Comparison of ENCODE assay signal across 9 cellular contexts in the genomic region with DNA sequence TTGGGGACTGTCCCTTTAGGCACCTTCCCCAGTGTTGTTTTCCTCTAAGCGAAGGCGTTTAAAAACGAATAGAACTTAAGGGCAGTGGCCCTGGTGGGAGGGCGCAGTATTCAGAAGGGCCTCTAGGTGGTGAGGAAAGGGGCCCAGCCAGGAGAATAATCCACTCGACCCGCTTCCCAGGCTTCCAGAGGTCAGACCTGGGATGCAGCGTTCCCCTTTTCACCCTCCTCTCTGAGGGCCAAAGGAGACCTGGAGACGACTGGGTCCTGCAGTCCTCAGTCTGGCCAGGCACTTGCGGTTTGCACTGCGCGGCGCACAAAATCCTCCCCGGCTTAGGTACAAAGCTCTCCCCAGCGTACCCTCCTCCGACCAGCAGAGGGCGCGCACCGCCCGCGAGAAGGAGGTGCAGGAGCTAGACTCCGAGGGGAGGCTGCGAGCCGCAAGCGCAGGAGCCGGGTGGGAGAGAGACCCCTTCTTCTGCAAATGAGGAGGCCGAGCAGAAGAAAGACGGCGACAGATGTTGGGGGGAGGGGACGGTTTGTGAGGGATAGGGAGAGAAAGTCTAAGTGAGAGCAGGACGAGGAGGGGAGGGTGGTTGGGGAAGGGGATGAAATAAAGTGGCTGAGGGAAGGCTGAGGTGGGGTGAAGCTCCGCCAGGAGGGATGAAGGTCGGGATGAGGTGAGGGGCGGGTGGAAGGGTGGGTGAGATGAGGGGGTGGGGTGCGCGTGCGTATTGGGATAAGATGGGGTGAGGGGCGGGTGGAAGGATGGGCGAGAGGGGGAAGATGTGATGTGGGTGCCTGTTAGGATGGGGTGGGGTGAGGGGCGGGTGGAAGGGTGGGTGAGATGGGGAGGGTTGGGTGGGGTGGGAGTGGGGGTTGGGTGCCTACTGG. TPM values are rescaled to one million over a fixed set of nuclear protein-coding genes. Genes with fewer than 3 reads are reported as not detected.
DNase-seq lines count a peak whose midpoint lies in the region; ATAC-seq, FAIRE-seq and TF ChIP-seq lines count a peak whose summit lies in the region.
"Had no signal": no experiment of that assay in that cellular context is flagged by ENCODE, and none has a peak within 500 bp of the region (broad histone marks: within the 10 kb centered on the region; RNA-seq: fewer than 3 reads in every experiment).

No MANE protein-coding gene starts in this region.

- 10% methylated on average over 39 of the region's 39 CpGs for WGBS in HepG2 (ENCODE audit: low lambda C conversion rate)

- peaks cover 74% of the 10 kb centered on the region for H3K27me3 Mint-ChIP-seq in activated CD4-positive, alpha-beta T cell treated with anti-CD3 and anti-CD28 coated beads, Interleukin-2, amount 10 ng/mL, durations not matched to agents 24 days and 14 days

- ATAC-seq in HG03432 (IDR thresholded peaks at IDR 0.05; ENCODE audit: unreplicated experiment) (peak; percentile 90), HepG2 (peak; percentile 93)

- peak overlapping the region; percentile 64 for H3K4me3 Mint-ChIP-seq in activated CD4-positive, alpha-beta T cell treated with anti-CD3 and anti-CD28 coated beads, Interleukin-2, amount 10 ng/mL, durations not matched to agents 24 days and 14 days

- peaks cover 10% of the 10 kb centered on the region for H3K4me1 Mint-ChIP-seq in activated CD4-positive, alpha-beta T cell treated with anti-CD3 and anti-CD28 coated beads, Interleukin-2, amount 10 ng/mL, durations not matched to agents 24 days and 14 days

- TF ChIP-seq EP300 in HepG2 (IDR thresholded peaks at IDR 0.05; ENCODE audit: low read depth in 2 of 2, low read length in 2 of 2) = no peak
- TF ChIP-seq EP300 in HepG2 (CRISPR knock-in tag; IDR thresholded peaks at IDR 0.05; ENCODE audit: borderline replicate concordance) = no peak; the same call in 1 of the 2 replicates

- H3K27ac Mint-ChIP-seq in activated CD4-positive, alpha-beta T cell treated with anti-CD3 and anti-CD28 coated beads, Interleukin-2, amount 10 ng/mL, durations not matched to agents 24 days and 14 days = peak overlapping the region; percentile 50

- FAIRE-seq in GM19239 (lab: Jason Lieb, UNC) (peak; percentile 44), HepG2 (lab: Jason Lieb, UNC) (peak; percentile 81)

- intact Hi-C loops in activated CD4-positive, alpha-beta T cell treated with anti-CD3 and anti-CD28 coated beads, Interleukin-2, amount 10 ng/mL, durations not matched to agents 24 days and 14 days (cut with micrococcal nuclease) = loop anchor here (1.0 to 10.0 kb wide), 5 partner anchors 16 to 515 kb away; a partner anchor contains a TSS
- intact Hi-C loops in HepG2 (cut with micrococcal nuclease; ENCODE audit: unreplicated experiment) = loop anchor here (10.0 kb wide), 1 partner anchor 115 kb away; no protein-coding TSS in a partner anchor

- H3K4me2 ChIP-seq in BLaER1 treated with 17β-estradiol and CSF1 and Interleukin-3, amounts not matched to agents 10 nM and 100 nM = peak overlapping the region; percentile 51 to 83 (median 64)
- peak overlapping the region; percentile 95 for H3K4me2 ChIP-seq in HepG2 (ENCODE audit: low read depth, low read length)

- in situ Hi-C loops in HepG2 (cut with HindIII; ENCODE audit: extremely low pct_ligation_motif_present, low pct_unique_long_range_greater_than_20kb) = no loop called here

- H3K9ac ChIP-seq in BLaER1 treated with 17β-estradiol and CSF1 and Interleukin-3, amounts not matched to agents 10 nM and 100 nM = no peak overlapping the region
- H3K9ac ChIP-seq in HepG2 (ENCODE audit: insufficient read depth, low read depth, low read length) = no peak overlapping the region

- peak; percentile 92 for TF ChIP-seq RAD21 in HepG2 (CRISPR knock-in tag; IDR thresholded peaks at IDR 0.05)

- H3K4me3 ChIP-seq in BLaER1 treated with 17β-estradiol and CSF1 and Interleukin-3, amounts not matched to agents 10 nM and 100 nM = peak overlapping the region in 7 of 10 experiments; percentile 1 to 52 (median 12); a peak in 6 of 20 replicates
- H3K4me3 ChIP-seq in coronary artery (peak overlapping the region; percentile 67), HepG2 (replicated peaks in 1 of 3; ENCODE audit: insufficient read depth in 1 of 3, low read depth in 2 of 3, low read length in 3 of 3) (peak overlapping the region; percentile 34 to 64 (median 42); a peak in 5 of 6 replicates)

- H3K27ac ChIP-seq in BLaER1 treated with 17β-estradiol and CSF1 and Interleukin-3, amounts not matched to agents 10 nM and 100 nM = no peak overlapping the region
- no peak overlapping the region for H3K27ac ChIP-seq in coronary artery
- no peak overlapping the region for H3K27ac ChIP-seq in HepG2 (ENCODE audit: extremely low read length, insufficient read depth, low read length)

- CTCF ChIA-PET in HepG2 (lab: Yijun Ruan, JAX; ENCODE audit: low intra/inter-chr PET ratio, low total read pairs) = interaction anchor here (0.7 to 1.5 kb wide), 4 partner anchors 12 to 175 kb away, joined by 3 to 9 read pairs (median 5); no protein-coding TSS in a partner anchor

- POLR2A ChIA-PET in HepG2 (lab: Yijun Ruan, JAX) = interaction anchor here (1.0 kb wide), 1 partner anchor 21 kb away, joined by 3 read pairs; no protein-coding TSS in a partner anchor

- H3K79me2 ChIP-seq in HepG2 (ENCODE audit: insufficient read depth, low read length) = no peaks in the 10 kb centered on the region

- peak; percentile 93 for TF ChIP-seq CTCF in coronary artery (IDR thresholded peaks at IDR 0.05)
- TF ChIP-seq CTCF in HepG2 (CRISPR knock-in tag; IDR thresholded peaks at IDR 0.05) = peak; percentile 99

- H4K20me1 ChIP-seq in BLaER1 treated with 17β-estradiol and CSF1 and Interleukin-3, amounts not matched to agents 10 nM and 100 nM = peaks cover 0 to 48% (median 36%) of the 10 kb centered on the region in 11 experiments; a peak in 16 of 22 replicates
- peaks cover 10% of the 10 kb centered on the region; the same call in 1 of the 2 replicates for H4K20me1 ChIP-seq in HepG2 (ENCODE audit: insufficient read depth, low read length)

- H3K27me3 ChIP-seq in BLaER1 treated with 17β-estradiol and CSF1 and Interleukin-3, amounts not matched to agents 10 nM and 100 nM = peaks cover 53 to 99% (median 90%) of the 10 kb centered on the region in 11 experiments
- peaks cover 31 to 64% of the 10 kb centered on the region in 2 experiments for H3K27me3 ChIP-seq in HepG2 (ENCODE audit: control insufficient read depth in 1 of 2, insufficient read depth in 2 of 2, low read length in 2 of 2)

- H2AFZ ChIP-seq in HepG2 (ENCODE audit: low read length) = peak overlapping the region; percentile 52

- H3K4me1 ChIP-seq in BLaER1 treated with 17β-estradiol and CSF1 and Interleukin-3, amounts not matched to agents 10 nM and 100 nM = peaks cover 8 to 16% (median 10%) of the 10 kb centered on the region in 10 experiments; a peak in 16 of 20 replicates
- H3K4me1 ChIP-seq in HepG2 (ENCODE audit: insufficient read depth, low read length) = peaks cover 11% of the 10 kb centered on the region; the same call in 1 of the 2 replicates

- H3K9me3 Mint-ChIP-seq in activated CD4-positive, alpha-beta T cell treated with anti-CD3 and anti-CD28 coated beads, Interleukin-2, amount 10 ng/mL, durations not matched to agents 24 days and 14 days = no peaks in the 10 kb centered on the region

- peaks cover 2% of the 10 kb centered on the region for H3K36me3 Mint-ChIP-seq in activated CD4-positive, alpha-beta T cell treated with anti-CD3 and anti-CD28 coated beads, Interleukin-2, amount 10 ng/mL, durations not matched to agents 24 days and 14 days (ENCODE audit: low read depth)

- H3K9me3 ChIP-seq in BLaER1 treated with 17β-estradiol and CSF1 and Interleukin-3, amounts not matched to agents 10 nM and 100 nM (replicated peaks in 1 of 11) = peaks cover 0 to 10% (median 5%) of the 10 kb centered on the region in 11 experiments; a peak in 7 of 22 replicates
- no peaks in the 10 kb centered on the region for H3K9me3 ChIP-seq in HepG2 (ENCODE audit: low read length)

- H3K36me3 ChIP-seq in BLaER1 treated with 17β-estradiol and CSF1 and Interleukin-3, amounts not matched to agents 10 nM and 100 nM = no peaks in the 10 kb centered on the region
- H3K36me3 ChIP-seq in HepG2 (replicated peaks in 1 of 2; ENCODE audit: control insufficient read depth in 1 of 2, insufficient read depth in 2 of 2, low read length in 2 of 2) = no peaks in the 10 kb centered on the region

- no TSS peak for BruUV-seq in HepG2 (replicated peaks; lab: Mats Ljungman, UMichigan)

- TF ChIP-seq POLR2A in HepG2 (IDR thresholded peaks at IDR 0.05; ENCODE audit: insufficient read depth in 1 of 2, low read depth in 2 of 2, low read length in 2 of 2) = no peak

- DNase-seq in GM19239 (ENCODE audit: insufficient read length, low spot score) (peak; percentile 90), NCI-H510A treated with DMSO at 0.1 percent for 48 hours (lab: John Stamatoyannopoulos, UW) (peak; percentile 89), coronary artery (ENCODE audit: low spot score) (no peak), HepG2 (ENCODE audit: low spot score) (peak; percentile 66)
- DNase-seq in activated CD4-positive, alpha-beta T cell treated with anti-CD3 and anti-CD28 coated beads, Interleukin-2, amount 10 ng/mL, durations not matched to agents 24 days and 14 days = peak; percentile 94
- DNase-seq in stimulated activated CD4-positive, alpha-beta T cell treated with anti-CD3 and anti-CD28 coated beads, TNF-alpha, amount 100 ng/mL, for 1 hour (ENCODE audit: low read depth in 3 of 3, low spot score in 1 of 3) = peak; percentile 48 to 76 (median 60)

RNA-seq across cellular contexts. Expression of a gene that starts 4.9 kb away (rescaled TPM):
- total RNA-seq in activated CD4-positive, alpha-beta T cell treated with anti-CD3 and anti-CD28 coated beads, Interleukin-2, amount 10 ng/mL, durations not matched to agents 24 days and 14 days = not detected in 2 replicates
- not detected in 2 replicates for total RNA-seq in HepG2 (2016; rRNA removed; fragmentation: Illumina TruSeq; extraction: Trizol)
- not detected in 2 replicates for total RNA-seq in HepG2 (2016; cell fraction: cytosol; rRNA removed; fragmentation: Illumina TruSeq; extraction: Trizol; ENCODE audit: low read depth)
- not detected in 2 replicates for total RNA-seq in HepG2 (2016; cell fraction: insoluble cytoplasmic fraction; rRNA removed; fragmentation: Illumina TruSeq; extraction: Trizol)
- not detected in 2 replicates for total RNA-seq in HepG2 (2016; cell fraction: membrane; rRNA removed; fragmentation: Illumina TruSeq; extraction: Trizol)
- not detected in 2 replicates for total RNA-seq in HepG2 (2016; cell fraction: nucleus; rRNA removed; fragmentation: Illumina TruSeq; extraction: Trizol)
- polyA plus RNA-seq in HepG2 (2011; rRNA removed) = not detected in 2 replicates
- polyA plus RNA-seq in HepG2 (2011; cell fraction: cytosol; rRNA removed) = not detected in 2 replicates
- not detected in 2 replicates for polyA plus RNA-seq in HepG2 (2011; cell fraction: nucleus; rRNA removed)
- not detected in 2 replicates for polyA plus RNA-seq in HepG2 (2012)
- not detected in 2 replicates for polyA plus RNA-seq in HepG2 (2016; cell fraction: cytosol; fragmentation: Illumina TruSeq; extraction: Trizol; ENCODE audit: low read depth)
- not detected in 2 replicates for polyA plus RNA-seq in HepG2 (2016; cell fraction: insoluble cytoplasmic fraction; fragmentation: Illumina TruSeq; extraction: Trizol; ENCODE audit: low read depth)
- polyA plus RNA-seq in HepG2 (2016; cell fraction: membrane; fragmentation: Illumina TruSeq; extraction: Trizol; ENCODE audit: low read depth) = not detected in 2 replicates
- not detected in 2 replicates for polyA plus RNA-seq in HepG2 (2016; cell fraction: nucleus; fragmentation: Illumina TruSeq; extraction: Trizol; ENCODE audit: insufficient read depth, low read depth)
- not detected in 2 replicates for polyA minus RNA-seq in HepG2 (2011; rRNA and poly(A)+ RNA removed; ENCODE audit: low replicate concordance)
- polyA minus RNA-seq in HepG2 (2011; cell fraction: cytosol; rRNA and poly(A)+ RNA removed) = not detected in 2 replicates
- not detected in 2 replicates for polyA minus RNA-seq in HepG2 (2011; cell fraction: nucleus; rRNA and poly(A)+ RNA removed)
- total RNA-seq: T-helper 2 cell treated with Interferon-gamma antibody and Interleukin-4, amounts not matched to agents 100 ng/mL and 5 ng/mL, for 36 hours had no signal

RNA-seq across cellular contexts. Expression of a gene that starts 13.1 kb away (rescaled TPM):
- total RNA-seq in activated CD4-positive, alpha-beta T cell treated with anti-CD3 and anti-CD28 coated beads, Interleukin-2, amount 10 ng/mL, durations not matched to agents 24 days and 14 days = not detected in 2 replicates
- not detected in 2 replicates for total RNA-seq in HepG2 (2016; rRNA removed; fragmentation: Illumina TruSeq; extraction: Trizol)
- not detected in 2 replicates for total RNA-seq in HepG2 (2016; cell fraction: cytosol; rRNA removed; fragmentation: Illumina TruSeq; extraction: Trizol; ENCODE audit: low read depth)
- not detected in 2 replicates for total RNA-seq in HepG2 (2016; cell fraction: insoluble cytoplasmic fraction; rRNA removed; fragmentation: Illumina TruSeq; extraction: Trizol)
- total RNA-seq in HepG2 (2016; cell fraction: membrane; rRNA removed; fragmentation: Illumina TruSeq; extraction: Trizol) = not detected in 2 replicates
- not detected in 2 replicates for total RNA-seq in HepG2 (2016; cell fraction: nucleus; rRNA removed; fragmentation: Illumina TruSeq; extraction: Trizol)
- polyA plus RNA-seq in HepG2 (2011; rRNA removed) = not detected in 2 replicates
- not detected in 2 replicates for polyA plus RNA-seq in HepG2 (2011; cell fraction: cytosol; rRNA removed)
- not detected in 2 replicates for polyA plus RNA-seq in HepG2 (2011; cell fraction: nucleus; rRNA removed)
- not detected in 2 replicates for polyA plus RNA-seq in HepG2 (2012)
- not detected in 2 replicates for polyA plus RNA-seq in HepG2 (2016; cell fraction: cytosol; fragmentation: Illumina TruSeq; extraction: Trizol; ENCODE audit: low read depth)
- not detected in 2 replicates for polyA plus RNA-seq in HepG2 (2016; cell fraction: insoluble cytoplasmic fraction; fragmentation: Illumina TruSeq; extraction: Trizol; ENCODE audit: low read depth)
- polyA plus RNA-seq in HepG2 (2016; cell fraction: membrane; fragmentation: Illumina TruSeq; extraction: Trizol; ENCODE audit: low read depth) = not detected in 2 replicates
- polyA plus RNA-seq in HepG2 (2016; cell fraction: nucleus; fragmentation: Illumina TruSeq; extraction: Trizol; ENCODE audit: insufficient read depth, low read depth) = not detected in 2 replicates
- polyA minus RNA-seq in HepG2 (2011; rRNA and poly(A)+ RNA removed; ENCODE audit: low replicate concordance) = not detected in 2 replicates
- not detected in 2 replicates for polyA minus RNA-seq in HepG2 (2011; cell fraction: cytosol; rRNA and poly(A)+ RNA removed)
- not detected in 2 replicates for polyA minus RNA-seq in HepG2 (2011; cell fraction: nucleus; rRNA and poly(A)+ RNA removed)
- total RNA-seq: T-helper 2 cell treated with Interferon-gamma antibody and Interleukin-4, amounts not matched to agents 100 ng/mL and 5 ng/mL, for 36 hours had no signal

RNA-seq across cellular contexts. Expression of a gene that starts 20.6 kb away (rescaled TPM):
- total RNA-seq in activated CD4-positive, alpha-beta T cell treated with anti-CD3 and anti-CD28 coated beads, Interleukin-2, amount 10 ng/mL, durations not matched to agents 24 days and 14 days = not detected in 2 replicates
- not detected in 2 replicates for total RNA-seq in HepG2 (2016; rRNA removed; fragmentation: Illumina TruSeq; extraction: Trizol)
- total RNA-seq in HepG2 (2016; cell fraction: cytosol; rRNA removed; fragmentation: Illumina TruSeq; extraction: Trizol; ENCODE audit: low read depth) = not detected in 2 replicates
- total RNA-seq in HepG2 (2016; cell fraction: insoluble cytoplasmic fraction; rRNA removed; fragmentation: Illumina TruSeq; extraction: Trizol) = not detected in 2 replicates
- total RNA-seq in HepG2 (2016; cell fraction: membrane; rRNA removed; fragmentation: Illumina TruSeq; extraction: Trizol) = not detected in 2 replicates
- not detected in 2 replicates for total RNA-seq in HepG2 (2016; cell fraction: nucleus; rRNA removed; fragmentation: Illumina TruSeq; extraction: Trizol)
- not detected in 2 replicates for polyA plus RNA-seq in HepG2 (2011; rRNA removed)
- polyA plus RNA-seq in HepG2 (2011; cell fraction: cytosol; rRNA removed) = 0.03 and 0.04 TPM in 2 replicates
- polyA plus RNA-seq in HepG2 (2011; cell fraction: nucleus; rRNA removed) = not detected in 2 replicates
- not detected in 2 replicates for polyA plus RNA-seq in HepG2 (2012)
- polyA plus RNA-seq in HepG2 (2016; cell fraction: cytosol; fragmentation: Illumina TruSeq; extraction: Trizol; ENCODE audit: low read depth) = not detected in 2 replicates
- not detected in 2 replicates for polyA plus RNA-seq in HepG2 (2016; cell fraction: insoluble cytoplasmic fraction; fragmentation: Illumina TruSeq; extraction: Trizol; ENCODE audit: low read depth)
- polyA plus RNA-seq in HepG2 (2016; cell fraction: membrane; fragmentation: Illumina TruSeq; extraction: Trizol; ENCODE audit: low read depth) = 0.08 TPM in 1 of 2 replicates, not detected in the other
- polyA plus RNA-seq in HepG2 (2016; cell fraction: nucleus; fragmentation: Illumina TruSeq; extraction: Trizol; ENCODE audit: insufficient read depth, low read depth) = not detected in 2 replicates
- 0.49 TPM in 1 of 2 replicates, not detected in the other for polyA minus RNA-seq in HepG2 (2011; rRNA and poly(A)+ RNA removed; ENCODE audit: low replicate concordance)
- polyA minus RNA-seq in HepG2 (2011; cell fraction: cytosol; rRNA and poly(A)+ RNA removed) = not detected in 2 replicates
- polyA minus RNA-seq in HepG2 (2011; cell fraction: nucleus; rRNA and poly(A)+ RNA removed) = not detected in 2 replicates
- total RNA-seq: T-helper 2 cell treated with Interferon-gamma antibody and Interleukin-4, amounts not matched to agents 100 ng/mL and 5 ng/mL, for 36 hours had no signal

Comparison
In these comparisons a context has a peak if more than half of its experiments do, and no peak if none do; other contexts are left out.
1. H3K4me3 ChIP-seq: peak in every context shown above with its lines; median percentile 67 in coronary artery; 42 in HepG2; 12 in BLaER1 treated with 17β-estradiol and CSF1 and Interleukin-3, amounts not matched to agents 10 nM and 100 nM.